In genomic region chr10:31928531-31929259, GRCh38 we compare ENCODE assay signal across 8 cellular contexts. TPM values are rescaled to one million over a fixed set of nuclear protein-coding genes. Genes with fewer than 3 reads are reported as not detected.
A peak's percentile ranks its signal among the peaks of the same experiment; 100 is the strongest.
DNase-seq lines count a peak whose midpoint lies in the region; ATAC-seq and TF ChIP-seq lines count a peak whose summit lies in the region.

A gene with protein sequence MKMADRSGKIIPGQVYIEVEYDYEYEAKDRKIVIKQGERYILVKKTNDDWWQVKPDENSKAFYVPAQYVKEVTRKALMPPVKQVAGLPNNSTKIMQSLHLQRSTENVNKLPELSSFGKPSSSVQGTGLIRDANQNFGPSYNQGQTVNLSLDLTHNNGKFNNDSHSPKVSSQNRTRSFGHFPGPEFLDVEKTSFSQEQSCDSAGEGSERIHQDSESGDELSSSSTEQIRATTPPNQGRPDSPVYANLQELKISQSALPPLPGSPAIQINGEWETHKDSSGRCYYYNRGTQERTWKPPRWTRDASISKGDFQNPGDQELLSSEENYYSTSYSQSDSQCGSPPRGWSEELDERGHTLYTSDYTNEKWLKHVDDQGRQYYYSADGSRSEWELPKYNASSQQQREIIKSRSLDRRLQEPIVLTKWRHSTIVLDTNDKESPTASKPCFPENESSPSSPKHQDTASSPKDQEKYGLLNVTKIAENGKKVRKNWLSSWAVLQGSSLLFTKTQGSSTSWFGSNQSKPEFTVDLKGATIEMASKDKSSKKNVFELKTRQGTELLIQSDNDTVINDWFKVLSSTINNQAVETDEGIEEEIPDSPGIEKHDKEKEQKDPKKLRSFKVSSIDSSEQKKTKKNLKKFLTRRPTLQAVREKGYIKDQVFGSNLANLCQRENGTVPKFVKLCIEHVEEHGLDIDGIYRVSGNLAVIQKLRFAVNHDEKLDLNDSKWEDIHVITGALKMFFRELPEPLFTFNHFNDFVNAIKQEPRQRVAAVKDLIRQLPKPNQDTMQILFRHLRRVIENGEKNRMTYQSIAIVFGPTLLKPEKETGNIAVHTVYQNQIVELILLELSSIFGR (minus strand): TSS chr10:31928831. CDS start chr10:31908855, 19,976 bp downstream.

- H3K4me3 ChIP-seq in WI38 (ENCODE audit: low read depth, low read length) = peak within 1 kb of the TSS; percentile 70
- peak within 1 kb of the TSS; percentile 79 to 83 for H3K4me3 ChIP-seq in cardiac fibroblast (replicated peaks in 1 of 2; ENCODE audit: low read depth in 2 of 2, low read length in 2 of 2)
- peak within 1 kb of the TSS; percentile 95 for H3K4me3 ChIP-seq in smooth muscle cell

- H3K9me3 Mint-ChIP-seq in immature natural killer cell = no peaks in the 10 kb centered on the region

- peak within 1 kb of the TSS; percentile 45 to 90 (median 88) for H3K27ac Mint-ChIP-seq in immature natural killer cell

- peaks cover 14% of the 10 kb centered on the region for H3K4me1 ChIP-seq in smooth muscle cell (ENCODE audit: low read depth)

- WGBS in smooth muscle cell (ENCODE audit: low lambda C conversion rate) = under 1% methylated on average over 47 of the region's 99 CpGs

- H3K4me2 ChIP-seq in smooth muscle cell = peak within 1 kb of the TSS; percentile 82

- ATAC-seq in HG02840 (IDR thresholded peaks at IDR 0.05; ENCODE audit: low FRiP score, unreplicated experiment) = peak; percentile 72

- peak within 1 kb of the TSS; percentile 92 to 95 (median 93) for H3K4me3 Mint-ChIP-seq in immature natural killer cell

- peaks cover 44% of the 10 kb centered on the region for H3K79me2 ChIP-seq in smooth muscle cell (ENCODE audit: low read depth)

- H4K20me1 ChIP-seq in smooth muscle cell (ENCODE audit: low read depth) = peaks cover 40% of the 10 kb centered on the region

- peak within 1 kb of the TSS; percentile 89 for H3K9ac ChIP-seq in smooth muscle cell (ENCODE audit: low read depth)

- H3F3A ChIP-seq in smooth muscle cell (ENCODE audit: low read depth) = peaks cover 4% of the 10 kb centered on the region

- TF ChIP-seq CTCF in WI38 (IDR thresholded peaks at IDR 0.05; ENCODE audit: low read depth, low read length) (no peak), cardiac fibroblast (IDR thresholded peaks at IDR 0.05; ENCODE audit: low read depth, low read length) (no peak), smooth muscle cell (IDR thresholded peaks at IDR 0.05; ENCODE audit: borderline replicate concordance, insufficient read depth, poor library complexity, severe bottlenecking) (no peak)

- no peaks in the 10 kb centered on the region for H3K36me3 ChIP-seq in smooth muscle cell (ENCODE audit: low read depth)

- H3K27ac ChIP-seq in smooth muscle cell (ENCODE audit: low read depth) = peak within 1 kb of the TSS; percentile 77

- H3K9me3 ChIP-seq in smooth muscle cell (replicated peaks; ENCODE audit: low read depth) = no peaks in the 10 kb centered on the region

- peaks cover 10 to 28% (median 11%) of the 10 kb centered on the region in 3 donors for H3K27me3 Mint-ChIP-seq in immature natural killer cell (ENCODE audit: low read depth in 3 of 3)

- H3K4me1 Mint-ChIP-seq in immature natural killer cell = peaks cover 45 to 63% of the 10 kb centered on the region in 2 donors

- H3K27me3 ChIP-seq in smooth muscle cell (ENCODE audit: low read depth) = no peaks in the 10 kb centered on the region

- DNase-seq in NCI-H2081 (lab: John Stamatoyannopoulos, UW) (peak; percentile 66 to 72), NCI-H2081 treated with DMSO at 0.1 percent for 48 hours (lab: John Stamatoyannopoulos, UW) (no peak), NCI-H1694 (lab: John Stamatoyannopoulos, UW) (peak; percentile 31), cardiac fibroblast (ENCODE audit: low read depth in 2 of 2) (peak; percentile 80 to 90), immature natural killer cell (peak; percentile 81 to 85 (median 83)), smooth muscle cell (lab: John Stamatoyannopoulos, UW; ENCODE audit: unreplicated experiment) (peak; percentile 87)

- no peaks in the 10 kb centered on the region for H3K36me3 Mint-ChIP-seq in immature natural killer cell

- peak within 1 kb of the TSS; percentile 87 for H2AFZ ChIP-seq in smooth muscle cell (ENCODE audit: low read depth)

RNA-seq across cellular contexts. Expression of the gene that starts here (rescaled TPM):
- polyA plus RNA-seq in immature natural killer cell = 10 to 100 TPM in 1 of 3 donors, 1 to 10 TPM in 2; 6.2 to 11.8 (median 8.1) TPM
- 32.7 and 46.2 TPM in 2 replicates for total RNA-seq in smooth muscle cell
- polyA plus RNA-seq in smooth muscle cell = 10.5 and 14.5 TPM in 2 replicates
